ENCODE assay signal across 8 cellular contexts in genomic region chr5:134874831-134875655, GRCh38. TPM values are rescaled to one million over a fixed set of nuclear protein-coding genes. Genes with fewer than 3 reads are reported as not detected.
DNase-seq lines count a peak whose midpoint lies in the region; ATAC-seq and TF ChIP-seq lines count a peak whose summit lies in the region.

No MANE protein-coding gene starts in this region.

- TF ChIP-seq EP300 in SK-N-SH (IDR thresholded peaks at IDR 0.05; ENCODE audit: borderline replicate concordance in 1 of 2, low read depth in 1 of 2, low read length in 1 of 2) = no peak

- H3K4me2 ChIP-seq in SK-N-SH = peak overlapping the region; percentile 87

- DNase-seq in Ammon's horn (ENCODE audit: low spot score) = peak; percentile 82
- DNase-seq in HT1080 (ENCODE audit: low read depth) = peak; percentile 79
- DNase-seq in SK-N-SH = peak; percentile 67
- peak; percentile 73 for DNase-seq in astrocyte of the hippocampus (ENCODE audit: low read depth, low spot score)
- peak; percentile 82 for DNase-seq in hepatic stellate cell (ENCODE audit: low spot score)
- no peak for DNase-seq in progenitor cell of endocrine pancreas (ENCODE audit: low spot score, unreplicated experiment)
- DNase-seq in NCI-H128 (lab: John Stamatoyannopoulos, UW; ENCODE audit: unreplicated experiment) = no peak

- H3K4me3 Mint-ChIP-seq in progenitor cell of endocrine pancreas (ENCODE audit: low read depth) = peak overlapping the region; percentile 93

- peaks cover 0 to 4% of the 10 kb centered on the region in 2 experiments for H3K36me3 ChIP-seq in SK-N-SH (replicated peaks in 1 of 2; ENCODE audit: control insufficient read depth in 1 of 2, insufficient read depth in 2 of 2, low read length in 1 of 2)

- peak overlapping the region; percentile 89 for H3K27ac ChIP-seq in SK-N-SH (ENCODE audit: low read depth in 2 of 2, low read length in 1 of 2)

- peaks cover 25% of the 10 kb centered on the region for H3K4me1 Mint-ChIP-seq in progenitor cell of endocrine pancreas (ENCODE audit: low read depth)

- no peaks in the 10 kb centered on the region for H3K9me3 ChIP-seq in SK-N-SH

- H3K27me3 Mint-ChIP-seq in progenitor cell of endocrine pancreas = no peaks in the 10 kb centered on the region

- 3% methylated on average over 20 of the region's 20 CpGs for WGBS in SK-N-SH (ENCODE audit: low lambda C conversion rate)

- H3K79me2 ChIP-seq in SK-N-SH (ENCODE audit: insufficient read depth) = peaks cover 48% of the 10 kb centered on the region

- peaks cover 9 to 22% of the 10 kb centered on the region in 2 experiments; a peak in 2 of 4 replicates for H3K4me1 ChIP-seq in SK-N-SH (ENCODE audit: control insufficient read depth in 1 of 2, insufficient read depth in 2 of 2, low read depth in 1 of 2, low read length in 1 of 2)

- peak; percentile 27 for ATAC-seq in GM19043 (IDR thresholded peaks at IDR 0.05; ENCODE audit: low read depth, unreplicated experiment)

- H3K9ac ChIP-seq in SK-N-SH = peak overlapping the region; percentile 92

- TF ChIP-seq CTCF in SK-N-SH (IDR thresholded peaks at IDR 0.05) (no peak), progenitor cell of endocrine pancreas (IDR thresholded peaks at IDR 0.05; ENCODE audit: unreplicated experiment) (no peak)

- peaks cover 14% of the 10 kb centered on the region for H3F3A ChIP-seq in SK-N-SH (replicated peaks; ENCODE audit: insufficient read depth)

- no peaks in the 10 kb centered on the region for H3K9me3 Mint-ChIP-seq in progenitor cell of endocrine pancreas (ENCODE audit: low read depth)

- TF ChIP-seq RAD21 in SK-N-SH (IDR thresholded peaks at IDR 0.05; ENCODE audit: low read length) = no peak

- peaks cover 4% of the 10 kb centered on the region for H3K36me3 Mint-ChIP-seq in progenitor cell of endocrine pancreas (ENCODE audit: insufficient read depth)

- POLR2A ChIA-PET in SK-N-SH (lab: Yijun Ruan, JAX) = interaction anchor here (1.3 to 1.8 kb wide), 6 partner anchors 10 to 116 kb away, joined by 4 to 17 read pairs (median 8); partner anchors contain the start of genes C5orf24, DDX46 and PCBD2

- H3K27ac Mint-ChIP-seq in progenitor cell of endocrine pancreas = peak overlapping the region; percentile 97

- H3K9me2 ChIP-seq in SK-N-SH = no peaks in the 10 kb centered on the region

- H3K4me3 ChIP-seq in SK-N-SH (ENCODE audit: low read depth in 2 of 2, low read length in 1 of 2) = peak overlapping the region; percentile 70 to 78

- peak overlapping the region; percentile 63 for H2AFZ ChIP-seq in SK-N-SH (ENCODE audit: low read depth)

- CTCF ChIA-PET in SK-N-SH (lab: Yijun Ruan, JAX) = interaction anchor here (1.3 to 3.4 kb wide), 3 partner anchors 13 to 30 kb away, joined by 4 to 18 read pairs (median 6); partner anchors contain the start of gene PCBD2

- no peaks in the 10 kb centered on the region for H3K27me3 ChIP-seq in SK-N-SH (ENCODE audit: insufficient read depth)

- H4K20me1 ChIP-seq in SK-N-SH (ENCODE audit: insufficient read depth) = no peaks in the 10 kb centered on the region

TF ChIP-seq in SK-N-SH, 30 proteins besides CTCF, POLR2A, EP300 and RAD21 (continues in another document):
- TF ChIP-seq RXRA (IDR thresholded peaks at IDR 0.05; ENCODE audit: borderline replicate concordance, low read depth) (no peak), MAX (IDR thresholded peaks at IDR 0.05; ENCODE audit: low read depth) (peak; percentile 52; the same call in 1 of the 2 replicates), USF1 (IDR thresholded peaks at IDR 0.05; ENCODE audit: borderline replicate concordance, low read depth) (no peak), RCOR1 (IDR thresholded peaks at IDR 0.05; ENCODE audit: low read length) (peak; percentile 48; the same call in 1 of the 2 replicates), MXI1 (IDR thresholded peaks at IDR 0.05; ENCODE audit: low read depth, low read length) (peak; percentile 41; the same call in 1 of the 2 replicates), MEF2A (IDR thresholded peaks at IDR 0.05; ENCODE audit: borderline replicate concordance, low read depth) (no peak), YY1 (IDR thresholded peaks at IDR 0.05; ENCODE audit: low read depth) (no peak), TEAD4 (IDR thresholded peaks at IDR 0.05; ENCODE audit: borderline replicate concordance, insufficient read depth) (no peak), REST (IDR thresholded peaks at IDR 0.05; ENCODE audit: low read depth, low read length) (no peak), NFIC (IDR thresholded peaks at IDR 0.05; ENCODE audit: borderline replicate concordance) (no peak), ZBTB33 (IDR thresholded peaks at IDR 0.05; ENCODE audit: borderline replicate concordance, low read depth) (no peak)

RNA-seq across cellular contexts. Expression of gene TXNDC15, which starts 0.9 kb away (rescaled TPM):
- 30.5 and 34.7 TPM in 2 replicates for total RNA-seq in HT1080 (2014; rRNA removed; shearing (Covaris generic))
- polyA plus RNA-seq in HT1080 (2015; cell fraction: cytosol; rRNA removed) = 60.5 and 70.0 TPM in 2 replicates
- 42.6 and 49.2 TPM in 2 replicates for polyA plus RNA-seq in HT1080 (2015; cell fraction: nucleus; rRNA removed)
- polyA plus RNA-seq in SK-N-SH (2012; rRNA removed) = 93.9 and 112 TPM in 2 replicates
- 60.6 and 81.9 TPM in 2 replicates for polyA plus RNA-seq in SK-N-SH (2012; cell fraction: cytosol; rRNA removed)
- polyA plus RNA-seq in SK-N-SH (2012; cell fraction: nucleus; rRNA removed) = 61.0 and 63.9 TPM in 2 replicates
- total RNA-seq in progenitor cell of endocrine pancreas = 43.9 and 46.5 TPM in 2 replicates

RNA-seq across cellular contexts. Expression of gene C5orf24, which starts 29.3 kb away (rescaled TPM):
- 19.7 and 33.4 TPM in 2 replicates for total RNA-seq in HT1080 (2014; rRNA removed; shearing (Covaris generic))
- polyA plus RNA-seq in HT1080 (2015; cell fraction: cytosol; rRNA removed) = 39.0 and 47.2 TPM in 2 replicates
- 40.6 and 43.9 TPM in 2 replicates for polyA plus RNA-seq in HT1080 (2015; cell fraction: nucleus; rRNA removed)
- 21.8 and 34.3 TPM in 2 replicates for polyA plus RNA-seq in SK-N-SH (2012; rRNA removed)
- 33.9 and 36.8 TPM in 2 replicates for polyA plus RNA-seq in SK-N-SH (2012; cell fraction: cytosol; rRNA removed)
- 21.9 and 53.1 TPM in 2 replicates for polyA plus RNA-seq in SK-N-SH (2012; cell fraction: nucleus; rRNA removed)
- 59.2 and 62.2 TPM in 2 replicates for total RNA-seq in progenitor cell of endocrine pancreas

RNA-seq across cellular contexts. Expression of gene PCBD2, which starts 29.9 kb away (rescaled TPM):
- total RNA-seq in HT1080 (2014; rRNA removed; shearing (Covaris generic)) = 9.1 and 10.0 TPM in 2 replicates
- 5.4 and 6.8 TPM in 2 replicates for polyA plus RNA-seq in HT1080 (2015; cell fraction: cytosol; rRNA removed)
- polyA plus RNA-seq in HT1080 (2015; cell fraction: nucleus; rRNA removed) = 5.0 and 5.2 TPM in 2 replicates
- 5.1 and 6.2 TPM in 2 replicates for polyA plus RNA-seq in SK-N-SH (2012; rRNA removed)
- 7.5 and 7.7 TPM in 2 replicates for polyA plus RNA-seq in SK-N-SH (2012; cell fraction: cytosol; rRNA removed)
- polyA plus RNA-seq in SK-N-SH (2012; cell fraction: nucleus; rRNA removed) = 6.9 and 8.8 TPM in 2 replicates
- 18.6 and 18.8 TPM in 2 replicates for total RNA-seq in progenitor cell of endocrine pancreas

Comparison
In these comparisons a context has a peak if more than half of its experiments do, and no peak if none do; other contexts are left out.
1. DNase-seq: peak in Ammon's horn (single experiment), HT1080 (single experiment), SK-N-SH (single experiment), astrocyte of the hippocampus (single experiment) and hepatic stellate cell (single experiment); none in progenitor cell of endocrine pancreas (single experiment) and NCI-H128 (single experiment).